10 cellular contexts compared by ENCODE assay signal in the genomic region with DNA sequence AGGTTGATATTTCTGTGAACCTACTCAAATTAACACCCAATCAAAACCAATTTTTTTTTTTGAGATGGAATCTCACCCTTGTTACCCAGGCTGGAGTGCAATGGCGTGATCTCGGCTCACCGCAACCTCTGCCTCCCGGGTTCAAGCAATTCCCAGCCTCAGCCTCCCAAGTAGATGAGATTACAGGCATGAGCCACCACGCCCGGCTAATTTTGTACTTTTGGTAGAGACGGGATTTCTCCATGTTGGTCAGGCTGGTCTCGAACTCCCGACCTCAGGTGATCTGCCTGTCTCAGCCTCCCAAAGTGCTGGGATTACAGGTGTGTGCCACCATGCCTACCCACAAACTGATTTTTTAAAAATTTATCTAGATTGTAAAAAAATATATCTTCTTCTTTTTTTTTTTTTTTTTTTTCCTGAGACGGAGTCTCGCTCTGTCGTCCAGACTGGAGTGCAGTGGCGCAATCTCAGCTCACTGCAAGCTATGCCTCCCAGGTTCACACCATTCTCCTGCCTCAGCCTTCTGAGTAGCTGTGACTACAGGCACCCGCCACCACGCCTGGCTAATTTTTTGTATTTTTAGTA. TPM values are rescaled to one million over a fixed set of nuclear protein-coding genes. Genes with fewer than 3 reads are reported as not detected.
DNase-seq lines count a peak whose midpoint lies in the region; ATAC-seq, FAIRE-seq and TF ChIP-seq lines count a peak whose summit lies in the region.
"Not testable (repeated sequence)": the region's sequence is repeated elsewhere in the genome, so short reads cannot be mapped to it uniquely, and the experiment has no call there.
"Had no signal": no experiment of that assay in that cellular context is flagged by ENCODE, and none has a peak within 500 bp of the region (broad histone marks: within the 10 kb centered on the region; RNA-seq: fewer than 3 reads in every experiment).

No MANE protein-coding gene starts in this region.

- H3K9ac ChIP-seq in K562 (ENCODE audit: insufficient read depth in 1 of 2, low read depth in 2 of 2, low read length in 2 of 2) = peak overlapping the region; percentile 73 to 82; a peak in 3 of 4 replicates

- not testable (repeated sequence) for H3K9me2 ChIP-seq in OCI-LY7 (ENCODE audit: insufficient read depth, low read length)

- not testable (repeated sequence) for FAIRE-seq in K562 (lab: Jason Lieb, UNC)

- peaks cover 75% of the 10 kb centered on the region for H3K4me1 Mint-ChIP-seq in CD8-positive, alpha-beta T cell (ENCODE audit: low read depth)
- peaks cover 86% of the 10 kb centered on the region for H3K4me1 Mint-ChIP-seq in activated CD4-positive, alpha-beta T cell treated with anti-CD3 and anti-CD28 coated beads, Interleukin-2, amount 10 ng/mL, durations not matched to agents 7 days and 5 days
- H3K4me1 Mint-ChIP-seq in activated T-helper 2 cell treated with anti-CD3 and anti-CD28 coated beads, Interferon-gamma antibody, Interleukin-2, Interleukin-4, amounts not matched to agents 10 μg/mL and 5 μg/mL and 100 μg/mL, durations not matched to agents 14 hours and 24 hours and 36 hours (ENCODE audit: low read depth) = peaks cover 64% of the 10 kb centered on the region

- H3K36me3 ChIP-seq in CD8-positive, alpha-beta T cell (ENCODE audit: insufficient read depth, low read length); OCI-LY7 (ENCODE audit: insufficient read depth, low read length); K562 (ENCODE audit: control insufficient read depth, insufficient read depth, low read length); neutrophil; upper lobe of right lung: not testable (repeated sequence)

- TF ChIP-seq RAD21 in K562 (CRISPR knock-in tag; conservative IDR thresholded peaks at IDR 0.05 in 1 of 2, IDR thresholded peaks at IDR 0.05 in 1 of 2) = not testable (repeated sequence)

- in situ Hi-C loops in K562 (cut with MboI) = not testable (repeated sequence)

- H3K4me2 ChIP-seq in OCI-LY7 (ENCODE audit: low read length) = not testable (repeated sequence)
- H3K4me2 ChIP-seq in K562 (ENCODE audit: insufficient read depth, low read length) = peak overlapping the region; percentile 76

- POLR2A ChIA-PET in CD8-positive, alpha-beta T cell (lab: Charles Lee) = interaction anchor here (0.7 to 2.2 kb wide), 4 partner anchors 10 to 20 kb away, joined by 3 to 9 read pairs (median 6); no protein-coding TSS in a partner anchor
- POLR2A ChIA-PET in OCI-LY7 (lab: Charles Lee) = interaction anchor here (0.7 to 5.5 kb wide), 7 partner anchors 11 to 27 kb away, joined by 3 to 63 read pairs (median 17); no protein-coding TSS in a partner anchor
- POLR2A ChIA-PET in activated CD4-positive, alpha-beta T cell treated with anti-CD3 and anti-CD28 coated beads, Interleukin-2, amount 10 ng/mL, durations not matched to agents 7 days and 5 days (lab: Charles Lee) = interaction anchor here (1.4 to 1.8 kb wide), 2 partner anchors 11 to 27 kb away, joined by 3 to 7 read pairs; no protein-coding TSS in a partner anchor
- POLR2A ChIA-PET in K562 (lab: Yijun Ruan, JAX) = interaction anchor here (0.7 to 3.1 kb wide), 17 partner anchors 9 to 121 kb away, joined by 3 to 21 read pairs (median 5); a partner anchor contains a TSS

- DNase-seq in CD8-positive, alpha-beta T cell; OCI-LY7 (ENCODE audit: low spot score); activated CD4-positive, alpha-beta T cell treated with anti-CD3 and anti-CD28 coated beads, Interleukin-2, amount 10 ng/mL, durations not matched to agents 7 days and 5 days; activated T-helper 2 cell treated with anti-CD3 and anti-CD28 coated beads, Interferon-gamma antibody, Interleukin-2, Interleukin-4, amounts not matched to agents 10 μg/mL and 5 μg/mL and 100 μg/mL, durations not matched to agents 14 hours and 24 hours and 36 hours (ENCODE audit: low spot score); K562 (ENCODE audit: extremely low read depth in 1 of 4, low spot score in 3 of 4): not testable (repeated sequence)
- DNase-seq in islet precursor cell = peak; percentile 4
- peak; percentile 18 for DNase-seq in upper lobe of right lung

- ATAC-seq in CD8-positive, alpha-beta T cell; K562; upper lobe of right lung: not testable (repeated sequence)

- H3K9me3 Mint-ChIP-seq in CD8-positive, alpha-beta T cell; activated CD4-positive, alpha-beta T cell treated with anti-CD3 and anti-CD28 coated beads, Interleukin-2, amount 10 ng/mL, durations not matched to agents 7 days and 5 days; activated T-helper 2 cell treated with anti-CD3 and anti-CD28 coated beads, Interferon-gamma antibody, Interleukin-2, Interleukin-4, amounts not matched to agents 10 μg/mL and 5 μg/mL and 100 μg/mL, durations not matched to agents 14 hours and 24 hours and 36 hours: not testable (repeated sequence)

- not testable (repeated sequence) for H3K27me3 Mint-ChIP-seq in CD8-positive, alpha-beta T cell (ENCODE audit: low read depth); activated CD4-positive, alpha-beta T cell treated with anti-CD3 and anti-CD28 coated beads, Interleukin-2, amount 10 ng/mL, durations not matched to agents 7 days and 5 days; activated T-helper 2 cell treated with anti-CD3 and anti-CD28 coated beads, Interferon-gamma antibody, Interleukin-2, Interleukin-4, amounts not matched to agents 10 μg/mL and 5 μg/mL and 100 μg/mL, durations not matched to agents 14 hours and 24 hours and 36 hours (ENCODE audit: low read depth)

- peaks cover 86% of the 10 kb centered on the region for H3K4me1 ChIP-seq in CD8-positive, alpha-beta T cell (ENCODE audit: insufficient read depth, low read length)
- peaks cover 77% of the 10 kb centered on the region for H3K4me1 ChIP-seq in OCI-LY7 (ENCODE audit: insufficient read depth, low read length, poor library complexity, severe bottlenecking)
- peaks cover 46 to 56% of the 10 kb centered on the region in 2 experiments for H3K4me1 ChIP-seq in K562 (replicated peaks in 1 of 2; ENCODE audit: control insufficient read depth in 2 of 2, insufficient read depth in 2 of 2, low read length in 2 of 2)
- peaks cover 45 to 75% of the 10 kb centered on the region in 2 experiments for H3K4me1 ChIP-seq in neutrophil (ENCODE audit: control insufficient read depth in 1 of 2, insufficient read depth in 1 of 2, low read depth in 1 of 2, low read length in 1 of 2)
- H3K4me1 ChIP-seq in upper lobe of right lung = peaks cover 40% of the 10 kb centered on the region

- not testable (repeated sequence) for H4K20me1 ChIP-seq in OCI-LY7 (ENCODE audit: insufficient read depth, low read length); K562 (replicated peaks; ENCODE audit: control insufficient read depth, insufficient read depth, low read length)

- H3K27ac Mint-ChIP-seq in CD8-positive, alpha-beta T cell = peak overlapping the region; percentile 82
- H3K27ac Mint-ChIP-seq in activated CD4-positive, alpha-beta T cell treated with anti-CD3 and anti-CD28 coated beads, Interleukin-2, amount 10 ng/mL, durations not matched to agents 7 days and 5 days = peak overlapping the region; percentile 60
- H3K27ac Mint-ChIP-seq in activated T-helper 2 cell treated with anti-CD3 and anti-CD28 coated beads, Interferon-gamma antibody, Interleukin-2, Interleukin-4, amounts not matched to agents 10 μg/mL and 5 μg/mL and 100 μg/mL, durations not matched to agents 14 hours and 24 hours and 36 hours = peak overlapping the region; percentile 87

- not testable (repeated sequence) for H2AFZ ChIP-seq in OCI-LY7 (ENCODE audit: low read length); K562 (ENCODE audit: low read depth, low read length)

- intact Hi-C loops in CD8-positive, alpha-beta T cell (cut with DNase I, micrococcal nuclease); activated T-helper 2 cell treated with anti-CD3 and anti-CD28 coated beads, Interferon-gamma antibody, Interleukin-2, Interleukin-4, amounts not matched to agents 10 μg/mL and 5 μg/mL and 100 μg/mL, durations not matched to agents 14 hours and 24 hours and 36 hours (cut with micrococcal nuclease); upper lobe of right lung (cut with DNase I): not testable (repeated sequence)
- intact Hi-C loops in OCI-LY7 (cut with micrococcal nuclease; ENCODE audit: unreplicated experiment) = loop anchor here (1.0 kb wide), 1 partner anchor 23 kb away; no protein-coding TSS in a partner anchor
- intact Hi-C loops in K562 (cut with micrococcal nuclease) = loop anchor here (1.0 kb wide), 1 partner anchor 23 kb away; no protein-coding TSS in a partner anchor

- not testable (repeated sequence) for H3K27me3 ChIP-seq in CD8-positive, alpha-beta T cell (ENCODE audit: insufficient read depth, low read length); K562 (ENCODE audit: control insufficient read depth in 2 of 2, insufficient read depth in 2 of 2, low read length in 2 of 2); neutrophil; upper lobe of right lung

- H3K9me3 ChIP-seq in CD8-positive, alpha-beta T cell (ENCODE audit: low read length); K562 (replicated peaks; ENCODE audit: control insufficient read depth, insufficient read depth, low read depth, low read length); neutrophil; upper lobe of right lung: not testable (repeated sequence)
- H3K9me3 ChIP-seq in OCI-LY7 (ENCODE audit: low read length) = peaks cover 14% of the 10 kb centered on the region

- not testable (repeated sequence) for TF ChIP-seq EP300 in K562 (IDR thresholded peaks at IDR 0.05; ENCODE audit: low read length)

- CTCF ChIA-PET in CD8-positive, alpha-beta T cell (lab: Charles Lee) = interaction anchor here (1.4 to 2.3 kb wide), 4 partner anchors 11 to 24 kb away, joined by 4 to 11 read pairs (median 7); no protein-coding TSS in a partner anchor
- CTCF ChIA-PET in OCI-LY7 (lab: Charles Lee; ENCODE audit: unreplicated experiment); K562 (lab: Yijun Ruan, JAX; ENCODE audit: low intra/inter-chr PET ratio): not testable (repeated sequence)
- CTCF ChIA-PET in activated CD4-positive, alpha-beta T cell treated with anti-CD3 and anti-CD28 coated beads, Interleukin-2, amount 10 ng/mL, durations not matched to agents 7 days and 5 days (lab: Charles Lee) = interaction anchor here (0.5 to 1.9 kb wide), 10 partner anchors 8 to 190 kb away, joined by 3 to 8 read pairs (median 3); a partner anchor contains a TSS

- 8% methylated on average over 13 of the region's 15 CpGs for WGBS in K562 (ENCODE audit: insufficient coverage, low coverage, missing lambda C conversion rate)

- H3K4me3 ChIP-seq in CD8-positive, alpha-beta T cell (ENCODE audit: low read depth, low read length); OCI-LY7 (ENCODE audit: low read depth, low read length, poor library complexity, severe bottlenecking); upper lobe of right lung: not testable (repeated sequence)
- H3K4me3 ChIP-seq in K562 (peak overlapping the region; percentile 43), neutrophil (ENCODE audit: low read depth in 1 of 2, low read length in 1 of 2) (peak overlapping the region in 1 of 2 experiments; percentile 57)

- H3K4me3 Mint-ChIP-seq in CD8-positive, alpha-beta T cell; activated CD4-positive, alpha-beta T cell treated with anti-CD3 and anti-CD28 coated beads, Interleukin-2, amount 10 ng/mL, durations not matched to agents 7 days and 5 days: not testable (repeated sequence)
- H3K4me3 Mint-ChIP-seq in activated T-helper 2 cell treated with anti-CD3 and anti-CD28 coated beads, Interferon-gamma antibody, Interleukin-2, Interleukin-4, amounts not matched to agents 10 μg/mL and 5 μg/mL and 100 μg/mL, durations not matched to agents 14 hours and 24 hours and 36 hours (ENCODE audit: low read depth) = peak overlapping the region; percentile 64

- not testable (repeated sequence) for H3K9me1 ChIP-seq in K562 (ENCODE audit: control insufficient read depth, insufficient read depth, low read length)

- H3K36me3 Mint-ChIP-seq in CD8-positive, alpha-beta T cell = not testable (repeated sequence)
- H3K36me3 Mint-ChIP-seq in activated CD4-positive, alpha-beta T cell treated with anti-CD3 and anti-CD28 coated beads, Interleukin-2, amount 10 ng/mL, durations not matched to agents 7 days and 5 days (ENCODE audit: low read depth) = peaks cover 15% of the 10 kb centered on the region
- peaks cover 17% of the 10 kb centered on the region for H3K36me3 Mint-ChIP-seq in activated T-helper 2 cell treated with anti-CD3 and anti-CD28 coated beads, Interferon-gamma antibody, Interleukin-2, Interleukin-4, amounts not matched to agents 10 μg/mL and 5 μg/mL and 100 μg/mL, durations not matched to agents 14 hours and 24 hours and 36 hours (ENCODE audit: low read depth)

- TF ChIP-seq CTCF in CD8-positive, alpha-beta T cell (IDR thresholded peaks at IDR 0.05); OCI-LY7 (conservative IDR thresholded peaks at IDR 0.05; ENCODE audit: low read length); K562 (IDR thresholded peaks at IDR 0.05 in 2 of 3, conservative IDR thresholded peaks at IDR 0.05 in 1 of 3; ENCODE audit: insufficient read depth in 2 of 3, low read depth in 1 of 3, low read length in 3 of 3); neutrophil (IDR thresholded peaks at IDR 0.05); upper lobe of right lung (IDR thresholded peaks at IDR 0.05): not testable (repeated sequence)

- H3K79me2 ChIP-seq in OCI-LY7 (ENCODE audit: insufficient read depth, low read depth, low read length) = not testable (repeated sequence)
- peaks cover 29% of the 10 kb centered on the region for H3K79me2 ChIP-seq in K562 (ENCODE audit: control insufficient read depth, insufficient read depth, low read length)

- not testable (repeated sequence) for BruUV-seq in OCI-LY7 (replicated peaks; lab: Mats Ljungman, UMichigan)
- TSS peak; percentile 73 for BruUV-seq in K562 (replicated peaks; lab: Mats Ljungman, UMichigan)

- not testable (repeated sequence) for TF ChIP-seq POLR2A in K562 (conservative IDR thresholded peaks at IDR 0.05)

- not testable (repeated sequence) for H3K27ac ChIP-seq in CD8-positive, alpha-beta T cell (ENCODE audit: low read depth, low read length); upper lobe of right lung
- peak overlapping the region; percentile 91 for H3K27ac ChIP-seq in OCI-LY7 (ENCODE audit: low read depth, low read length, poor library complexity, severe bottlenecking)
- peak overlapping the region; percentile 88 for H3K27ac ChIP-seq in K562 (ENCODE audit: extremely low read depth, low read depth, low read length)
- H3K27ac ChIP-seq in neutrophil = peak overlapping the region; percentile 99

RNA-seq across cellular contexts. Expression of a gene that starts 7.9 kb away (rescaled TPM):
- total RNA-seq in CD8-positive, alpha-beta T cell = 1 to 10 TPM; 6.3 to 7.1 TPM
- total RNA-seq in OCI-LY7 (2014; rRNA removed; shearing (Covaris generic)) = 0.95 and 1.5 TPM in 2 replicates
- total RNA-seq in OCI-LY7 (2022) (1.5 and 2.2 TPM in 2 replicates), K562 (2014; rRNA removed) (49.6 and 70.6 TPM in 2 replicates), K562 (2014; rRNA removed; fragmentation: Illumina TruSeq; extraction: Trizol) (41.0 and 51.5 TPM in 2 replicates), K562 (2015; rRNA removed; fragmentation: Illumina TruSeq; extraction: Trizol) (155 and 161 TPM in 2 replicates), K562 (2021) (163 and 164 TPM in 2 replicates), upper lobe of right lung (692 TPM)
- total RNA-seq in activated CD4-positive, alpha-beta T cell treated with anti-CD3 and anti-CD28 coated beads, Interleukin-2, amount 10 ng/mL, durations not matched to agents 7 days and 5 days = 100 to 1,000 TPM; 213 to 271 TPM
- total RNA-seq in activated T-helper 2 cell treated with anti-CD3 and anti-CD28 coated beads, Interferon-gamma antibody, Interleukin-2, Interleukin-4, amounts not matched to agents 10 μg/mL and 5 μg/mL and 100 μg/mL, durations not matched to agents 14 hours and 24 hours and 36 hours = 3.5 and 3.7 TPM in 2 replicates
- 6.0 and 26.3 TPM in 2 replicates for total RNA-seq in K562 (2011; cell fraction: chromatin; rRNA removed; ENCODE audit: low replicate concordance)
- 38.8 and 53.5 TPM in 2 replicates for total RNA-seq in K562 (2011; cell fraction: nucleolus; rRNA removed)
- total RNA-seq in K562 (2011; cell fraction: nucleoplasm; rRNA removed) = 31.1 and 36.4 TPM in 2 replicates
- polyA plus RNA-seq in K562 (2011; rRNA removed) (22.7 and 77.6 TPM in 2 replicates), K562 (2014; fragmentation: Illumina TruSeq; extraction: Trizol) (242 and 297 TPM in 2 replicates), K562 (2014; fragmentation: Nextera tagmentation; extraction: Ambion mirVana) (100 to 1,000 TPM; 452 to 461 TPM), K562 (2014; rRNA removed) (77.7 and 150 TPM in 2 replicates)
- 128 TPM in 2 replicates for polyA plus RNA-seq in K562 (2011; cell fraction: cytosol; rRNA removed)
- polyA plus RNA-seq in K562 (2011; cell fraction: nucleus; rRNA removed) = 28.0 and 34.2 TPM in 2 replicates
- 478 and 481 TPM in 2 replicates for polyA plus RNA-seq in K562 (2012)
- polyA minus RNA-seq in K562 (2011; rRNA and poly(A)+ RNA removed) = 19.8 and 26.3 TPM in 2 replicates
- polyA minus RNA-seq in K562 (2011; cell fraction: cytosol; rRNA and poly(A)+ RNA removed) = 49.6 and 95.7 TPM in 2 replicates
- polyA minus RNA-seq in K562 (2011; cell fraction: nucleus; rRNA and poly(A)+ RNA removed) = 6.9 and 19.4 TPM in 2 replicates

RNA-seq across cellular contexts. Expression of a gene that starts 14.8 kb away (rescaled TPM):
- total RNA-seq in CD8-positive, alpha-beta T cell = 100 to 1,000 TPM; 223 to 251 TPM
- 30.3 and 36.4 TPM in 2 replicates for total RNA-seq in OCI-LY7 (2014; rRNA removed; shearing (Covaris generic))
- total RNA-seq in OCI-LY7 (2022) (72.4 TPM in 2 replicates), K562 (2014; rRNA removed) (793 and 818 TPM in 2 replicates), K562 (2014; rRNA removed; fragmentation: Illumina TruSeq; extraction: Trizol) (572 and 787 TPM in 2 replicates), K562 (2015; rRNA removed; fragmentation: Illumina TruSeq; extraction: Trizol) (979 and 985 TPM in 2 replicates), K562 (2021) (691 and 717 TPM in 2 replicates), upper lobe of right lung (128 TPM)
- total RNA-seq in activated CD4-positive, alpha-beta T cell treated with anti-CD3 and anti-CD28 coated beads, Interleukin-2, amount 10 ng/mL, durations not matched to agents 7 days and 5 days = 1,000 to 10,000 TPM; 1,306 to 1,465 TPM
- 256 and 260 TPM in 2 replicates for total RNA-seq in activated T-helper 2 cell treated with anti-CD3 and anti-CD28 coated beads, Interferon-gamma antibody, Interleukin-2, Interleukin-4, amounts not matched to agents 10 μg/mL and 5 μg/mL and 100 μg/mL, durations not matched to agents 14 hours and 24 hours and 36 hours
- total RNA-seq in K562 (2011; cell fraction: chromatin; rRNA removed; ENCODE audit: low replicate concordance) = 394 and 929 TPM in 2 replicates
- 1,445 and 1,483 TPM in 2 replicates for total RNA-seq in K562 (2011; cell fraction: nucleolus; rRNA removed)
- 1,061 and 1,262 TPM in 2 replicates for total RNA-seq in K562 (2011; cell fraction: nucleoplasm; rRNA removed)
- polyA plus RNA-seq in K562 (2011; rRNA removed) (900 and 1,311 TPM in 2 replicates), K562 (2014; fragmentation: Illumina TruSeq; extraction: Trizol) (1,966 and 1,984 TPM in 2 replicates), K562 (2014; fragmentation: Nextera tagmentation; extraction: Ambion mirVana) (1,000 to 10,000 TPM; 4,252 to 5,579 TPM), K562 (2014; rRNA removed) (974 and 999 TPM in 2 replicates)
- polyA plus RNA-seq in K562 (2011; cell fraction: cytosol; rRNA removed) = 2,724 and 2,737 TPM in 2 replicates
- 780 and 1,049 TPM in 2 replicates for polyA plus RNA-seq in K562 (2011; cell fraction: nucleus; rRNA removed)
- 1,084 and 1,212 TPM in 2 replicates for polyA plus RNA-seq in K562 (2012)
- 752 and 801 TPM in 2 replicates for polyA minus RNA-seq in K562 (2011; rRNA and poly(A)+ RNA removed)
- polyA minus RNA-seq in K562 (2011; cell fraction: cytosol; rRNA and poly(A)+ RNA removed) = 577 and 662 TPM in 2 replicates
- 139 and 266 TPM in 2 replicates for polyA minus RNA-seq in K562 (2011; cell fraction: nucleus; rRNA and poly(A)+ RNA removed)

RNA-seq across cellular contexts. Expression of a gene that starts 21.0 kb away (rescaled TPM):
- 100 to 1,000 TPM; 283 to 295 TPM for total RNA-seq in CD8-positive, alpha-beta T cell
- total RNA-seq in OCI-LY7 (2014; rRNA removed; shearing (Covaris generic)) = 9.5 and 22.1 TPM in 2 replicates
- total RNA-seq in OCI-LY7 (2022) = 110 and 117 TPM in 2 replicates
- 1,000 to 10,000 TPM; 1,561 to 1,733 TPM for total RNA-seq in activated CD4-positive, alpha-beta T cell treated with anti-CD3 and anti-CD28 coated beads, Interleukin-2, amount 10 ng/mL, durations not matched to agents 7 days and 5 days
- total RNA-seq in activated T-helper 2 cell treated with anti-CD3 and anti-CD28 coated beads, Interferon-gamma antibody, Interleukin-2, Interleukin-4, amounts not matched to agents 10 μg/mL and 5 μg/mL and 100 μg/mL, durations not matched to agents 14 hours and 24 hours and 36 hours = 680 and 689 TPM in 2 replicates
- total RNA-seq in K562 (2011; cell fraction: chromatin; rRNA removed; ENCODE audit: low replicate concordance) = 6.5 and 20.8 TPM in 2 replicates
- total RNA-seq in K562 (2011; cell fraction: nucleolus; rRNA removed) = 47.0 and 138 TPM in 2 replicates
- total RNA-seq in K562 (2011; cell fraction: nucleoplasm; rRNA removed) = 31.5 and 44.9 TPM in 2 replicates
- total RNA-seq in K562 (2014; rRNA removed) = 52.8 and 187 TPM in 2 replicates
- 137 and 145 TPM in 2 replicates for total RNA-seq in K562 (2014; rRNA removed; fragmentation: Illumina TruSeq; extraction: Trizol)
- total RNA-seq in K562 (2015; rRNA removed; fragmentation: Illumina TruSeq; extraction: Trizol) = 290 and 356 TPM in 2 replicates
- 693 and 698 TPM in 2 replicates for total RNA-seq in K562 (2021)
- polyA plus RNA-seq in K562 (2011; rRNA removed) = 205 and 655 TPM in 2 replicates
- 600 and 1,150 TPM in 2 replicates for polyA plus RNA-seq in K562 (2011; cell fraction: cytosol; rRNA removed)
- polyA plus RNA-seq in K562 (2011; cell fraction: nucleus; rRNA removed) = 59.9 and 198 TPM in 2 replicates
- polyA plus RNA-seq in K562 (2012) = 488 and 506 TPM in 2 replicates
- 472 and 547 TPM in 2 replicates for polyA plus RNA-seq in K562 (2014; fragmentation: Illumina TruSeq; extraction: Trizol)
- 1,000 to 10,000 TPM; 3,629 to 4,872 TPM for polyA plus RNA-seq in K562 (2014; fragmentation: Nextera tagmentation; extraction: Ambion mirVana)
- polyA plus RNA-seq in K562 (2014; rRNA removed) = 255 and 328 TPM in 2 replicates
- 69.9 and 190 TPM in 2 replicates for polyA minus RNA-seq in K562 (2011; rRNA and poly(A)+ RNA removed)
- 143 and 401 TPM in 2 replicates for polyA minus RNA-seq in K562 (2011; cell fraction: cytosol; rRNA and poly(A)+ RNA removed)
- polyA minus RNA-seq in K562 (2011; cell fraction: nucleus; rRNA and poly(A)+ RNA removed) = 14.8 and 71.3 TPM in 2 replicates
- total RNA-seq in upper lobe of right lung = 521 TPM

RNA-seq across cellular contexts. Expression of a gene that starts 29.3 kb away (rescaled TPM):
- not detected for total RNA-seq in CD8-positive, alpha-beta T cell
- total RNA-seq in OCI-LY7 (2014; rRNA removed; shearing (Covaris generic)) = not detected in 2 replicates
- total RNA-seq in OCI-LY7 (2022) (not detected in 2 replicates), K562 (2014; rRNA removed) (not detected in 2 replicates), K562 (2014; rRNA removed; fragmentation: Illumina TruSeq; extraction: Trizol) (not detected in 2 replicates), K562 (2015; rRNA removed; fragmentation: Illumina TruSeq; extraction: Trizol) (not detected in 2 replicates), K562 (2021) (not detected in 2 replicates), upper lobe of right lung (not detected)
- not detected for total RNA-seq in activated CD4-positive, alpha-beta T cell treated with anti-CD3 and anti-CD28 coated beads, Interleukin-2, amount 10 ng/mL, durations not matched to agents 7 days and 5 days
- not detected in 2 replicates for total RNA-seq in activated T-helper 2 cell treated with anti-CD3 and anti-CD28 coated beads, Interferon-gamma antibody, Interleukin-2, Interleukin-4, amounts not matched to agents 10 μg/mL and 5 μg/mL and 100 μg/mL, durations not matched to agents 14 hours and 24 hours and 36 hours
- total RNA-seq in K562 (2011; cell fraction: chromatin; rRNA removed; ENCODE audit: low replicate concordance) = not detected in 2 replicates
- not detected in 2 replicates for total RNA-seq in K562 (2011; cell fraction: nucleolus; rRNA removed)
- total RNA-seq in K562 (2011; cell fraction: nucleoplasm; rRNA removed) = not detected in 2 replicates
- polyA plus RNA-seq in K562 (2011; rRNA removed) (not detected in 2 replicates), K562 (2014; fragmentation: Illumina TruSeq; extraction: Trizol) (not detected in 2 replicates), K562 (2014; fragmentation: Nextera tagmentation; extraction: Ambion mirVana) (not detected), K562 (2014; rRNA removed) (0.19 TPM in 1 of 2 replicates, not detected in the other)
- polyA plus RNA-seq in K562 (2011; cell fraction: cytosol; rRNA removed) = not detected in 2 replicates
- not detected in 2 replicates for polyA plus RNA-seq in K562 (2011; cell fraction: nucleus; rRNA removed)
- not detected in 2 replicates for polyA plus RNA-seq in K562 (2012)
- polyA minus RNA-seq in K562 (2011; rRNA and poly(A)+ RNA removed) = not detected in 2 replicates
- polyA minus RNA-seq in K562 (2011; cell fraction: cytosol; rRNA and poly(A)+ RNA removed) = not detected in 2 replicates
- polyA minus RNA-seq in K562 (2011; cell fraction: nucleus; rRNA and poly(A)+ RNA removed) = not detected in 2 replicates
- total RNA-seq: H1, HT-29 had no signal
- polyA plus RNA-seq: H1 had no signal

RNA-seq across cellular contexts. Expression of a gene that starts 39.7 kb away (rescaled TPM):
- total RNA-seq in CD8-positive, alpha-beta T cell = 100 to 1,000 TPM; 902 to 919 TPM
- 6.3 and 7.0 TPM in 2 replicates for total RNA-seq in OCI-LY7 (2014; rRNA removed; shearing (Covaris generic))
- total RNA-seq in OCI-LY7 (2022) = 0.93 and 1.2 TPM in 2 replicates
- total RNA-seq in activated CD4-positive, alpha-beta T cell treated with anti-CD3 and anti-CD28 coated beads, Interleukin-2, amount 10 ng/mL, durations not matched to agents 7 days and 5 days = 100 to 1,000 TPM; 325 to 377 TPM
- 62.0 and 62.8 TPM in 2 replicates for total RNA-seq in activated T-helper 2 cell treated with anti-CD3 and anti-CD28 coated beads, Interferon-gamma antibody, Interleukin-2, Interleukin-4, amounts not matched to agents 10 μg/mL and 5 μg/mL and 100 μg/mL, durations not matched to agents 14 hours and 24 hours and 36 hours
- 121 and 331 TPM in 2 replicates for total RNA-seq in K562 (2011; cell fraction: chromatin; rRNA removed; ENCODE audit: low replicate concordance)
- total RNA-seq in K562 (2011; cell fraction: nucleolus; rRNA removed) = 233 and 250 TPM in 2 replicates
- total RNA-seq in K562 (2011; cell fraction: nucleoplasm; rRNA removed) = 139 and 152 TPM in 2 replicates
- 25.7 and 34.3 TPM in 2 replicates for total RNA-seq in K562 (2014; rRNA removed)
- total RNA-seq in K562 (2014; rRNA removed; fragmentation: Illumina TruSeq; extraction: Trizol) = 3.3 and 5.1 TPM in 2 replicates
- total RNA-seq in K562 (2015; rRNA removed; fragmentation: Illumina TruSeq; extraction: Trizol) = 13.8 and 15.2 TPM in 2 replicates
- total RNA-seq in K562 (2021) = 55.9 and 73.1 TPM in 2 replicates
- 18.1 and 48.0 TPM in 2 replicates for polyA plus RNA-seq in K562 (2011; rRNA removed)
- 11.1 and 18.3 TPM in 2 replicates for polyA plus RNA-seq in K562 (2011; cell fraction: cytosol; rRNA removed)
- polyA plus RNA-seq in K562 (2011; cell fraction: nucleus; rRNA removed) = 636 and 650 TPM in 2 replicates
- 54.9 and 131 TPM in 2 replicates for polyA plus RNA-seq in K562 (2012)
- 18.3 and 23.2 TPM in 2 replicates for polyA plus RNA-seq in K562 (2014; fragmentation: Illumina TruSeq; extraction: Trizol)
- under 1 TPM; 0.38 to 0.84 TPM for polyA plus RNA-seq in K562 (2014; fragmentation: Nextera tagmentation; extraction: Ambion mirVana)
- 74.2 and 85.1 TPM in 2 replicates for polyA plus RNA-seq in K562 (2014; rRNA removed)
- polyA minus RNA-seq in K562 (2011; rRNA and poly(A)+ RNA removed) = 2.3 TPM in 2 replicates
- polyA minus RNA-seq in K562 (2011; cell fraction: cytosol; rRNA and poly(A)+ RNA removed) = 4.9 and 8.6 TPM in 2 replicates
- polyA minus RNA-seq in K562 (2011; cell fraction: nucleus; rRNA and poly(A)+ RNA removed) = 43.4 and 50.0 TPM in 2 replicates
- 105 TPM for total RNA-seq in upper lobe of right lung
